Comparison of ENCODE assay signal across 1 cellular context in the genomic region with DNA sequence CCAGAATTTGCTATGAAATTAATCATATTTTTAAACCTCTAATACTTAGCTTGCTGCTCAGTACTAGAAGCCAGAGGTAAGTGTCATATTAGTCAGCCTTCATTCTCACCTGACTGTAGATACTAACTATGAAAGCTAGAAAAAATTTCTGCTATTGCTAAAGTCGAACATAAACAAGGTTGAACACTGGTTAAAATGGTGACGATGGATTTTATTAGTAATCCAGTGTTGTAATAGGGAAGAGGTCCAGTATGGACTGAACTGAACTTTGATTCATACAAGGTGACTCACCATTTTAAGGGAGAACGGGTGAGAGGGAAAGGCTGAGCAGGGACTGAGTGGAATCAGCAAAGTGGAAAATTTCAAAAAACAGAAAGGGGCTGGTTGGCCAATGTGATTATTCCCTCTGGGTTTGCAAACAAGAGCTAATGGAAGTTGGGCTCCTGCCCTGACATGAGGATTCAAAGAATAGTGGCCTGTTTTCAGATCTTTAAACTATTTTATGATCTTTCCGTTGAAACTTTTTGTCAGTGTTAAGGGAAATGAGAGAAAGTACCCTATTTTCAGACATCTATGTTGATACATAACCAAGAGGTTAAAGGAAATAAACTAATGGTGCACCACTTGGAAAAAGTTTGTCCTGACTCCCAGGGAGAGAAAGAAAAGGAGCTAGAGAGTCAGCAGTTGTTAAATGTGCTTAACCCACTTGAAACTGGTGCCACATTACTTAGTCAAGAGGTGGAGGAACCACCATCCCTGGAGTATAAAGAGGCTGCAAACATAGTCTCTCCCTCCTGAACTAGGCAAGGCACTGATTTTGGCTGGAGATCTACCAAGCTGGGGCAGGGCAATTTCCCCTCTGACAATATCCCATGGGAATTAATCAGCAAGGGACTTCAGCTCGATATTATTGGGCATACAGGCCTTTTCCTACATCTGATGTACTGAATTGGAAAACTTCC.
TF ChIP-seq lines count a peak whose summit lies in the region.

No MANE protein-coding gene starts in this region.

TF ChIP-seq in K562, 482 proteins besides CTCF, POLR2A, EP300 and RAD21 (continued from another document):
- TF ChIP-seq, protein P1, sequence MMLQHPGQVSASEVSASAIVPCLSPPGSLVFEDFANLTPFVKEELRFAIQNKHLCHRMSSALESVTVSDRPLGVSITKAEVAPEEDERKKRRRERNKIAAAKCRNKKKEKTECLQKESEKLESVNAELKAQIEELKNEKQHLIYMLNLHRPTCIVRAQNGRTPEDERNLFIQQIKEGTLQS (IDR thresholded peaks at IDR 0.05) = peak; percentile 78
- TF ChIP-seq, protein P1 (CRISPR knock-in tag; conservative IDR thresholded peaks at IDR 0.05) = no peak
- peak; percentile 38; the same call in 1 of the 2 replicates for TF ChIP-seq C11orf30 (IDR thresholded peaks at IDR 0.05; ENCODE audit: low read depth)
- TF ChIP-seq SPI1 (IDR thresholded peaks at IDR 0.05; ENCODE audit: borderline replicate concordance, low read depth, low read length) = no peak
- TF ChIP-seq EP400 (IDR thresholded peaks at IDR 0.05) = no peak
- no peak for TF ChIP-seq ZNF764 (CRISPR knock-in tag; IDR thresholded peaks at IDR 0.05; ENCODE audit: low read depth)
- peak; percentile 66; the same call in 1 of the 2 replicates for TF ChIP-seq JUND (IDR thresholded peaks at IDR 0.05; ENCODE audit: borderline replicate concordance, low read depth, low read length)
- TF ChIP-seq JUND (tag; IDR thresholded peaks at IDR 0.05; ENCODE audit: borderline replicate concordance, low read depth, low read length) = peak; percentile 35; the same call in 1 of the 3 replicates
- 0 out of 2 replicates have a peak, but pooled peaks have one; percentile 8 for TF ChIP-seq ARID1B (IDR thresholded peaks at IDR 0.05)
- TF ChIP-seq FOSL1 (tag; conservative IDR thresholded peaks at IDR 0.05) = peak; percentile 86
- TF ChIP-seq, protein P2, sequence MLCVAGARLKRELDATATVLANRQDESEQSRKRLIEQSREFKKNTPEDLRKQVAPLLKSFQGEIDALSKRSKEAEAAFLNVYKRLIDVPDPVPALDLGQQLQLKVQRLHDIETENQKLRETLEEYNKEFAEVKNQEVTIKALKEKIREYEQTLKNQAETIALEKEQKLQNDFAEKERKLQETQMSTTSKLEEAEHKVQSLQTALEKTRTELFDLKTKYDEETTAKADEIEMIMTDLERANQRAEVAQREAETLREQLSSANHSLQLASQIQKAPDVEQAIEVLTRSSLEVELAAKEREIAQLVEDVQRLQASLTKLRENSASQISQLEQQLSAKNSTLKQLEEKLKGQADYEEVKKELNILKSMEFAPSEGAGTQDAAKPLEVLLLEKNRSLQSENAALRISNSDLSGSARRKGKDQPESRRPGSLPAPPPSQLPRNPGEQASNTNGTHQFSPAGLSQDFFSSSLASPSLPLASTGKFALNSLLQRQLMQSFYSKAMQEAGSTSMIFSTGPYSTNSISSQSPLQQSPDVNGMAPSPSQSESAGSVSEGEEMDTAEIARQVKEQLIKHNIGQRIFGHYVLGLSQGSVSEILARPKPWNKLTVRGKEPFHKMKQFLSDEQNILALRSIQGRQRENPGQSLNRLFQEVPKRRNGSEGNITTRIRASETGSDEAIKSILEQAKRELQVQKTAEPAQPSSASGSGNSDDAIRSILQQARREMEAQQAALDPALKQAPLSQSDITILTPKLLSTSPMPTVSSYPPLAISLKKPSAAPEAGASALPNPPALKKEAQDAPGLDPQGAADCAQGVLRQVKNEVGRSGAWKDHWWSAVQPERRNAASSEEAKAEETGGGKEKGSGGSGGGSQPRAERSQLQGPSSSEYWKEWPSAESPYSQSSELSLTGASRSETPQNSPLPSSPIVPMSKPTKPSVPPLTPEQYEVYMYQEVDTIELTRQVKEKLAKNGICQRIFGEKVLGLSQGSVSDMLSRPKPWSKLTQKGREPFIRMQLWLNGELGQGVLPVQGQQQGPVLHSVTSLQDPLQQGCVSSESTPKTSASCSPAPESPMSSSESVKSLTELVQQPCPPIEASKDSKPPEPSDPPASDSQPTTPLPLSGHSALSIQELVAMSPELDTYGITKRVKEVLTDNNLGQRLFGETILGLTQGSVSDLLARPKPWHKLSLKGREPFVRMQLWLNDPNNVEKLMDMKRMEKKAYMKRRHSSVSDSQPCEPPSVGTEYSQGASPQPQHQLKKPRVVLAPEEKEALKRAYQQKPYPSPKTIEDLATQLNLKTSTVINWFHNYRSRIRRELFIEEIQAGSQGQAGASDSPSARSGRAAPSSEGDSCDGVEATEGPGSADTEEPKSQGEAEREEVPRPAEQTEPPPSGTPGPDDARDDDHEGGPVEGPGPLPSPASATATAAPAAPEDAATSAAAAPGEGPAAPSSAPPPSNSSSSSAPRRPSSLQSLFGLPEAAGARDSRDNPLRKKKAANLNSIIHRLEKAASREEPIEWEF (CRISPR knock-in tag; IDR thresholded peaks at IDR 0.05) = no peak
- TF ChIP-seq MAFG (tag; conservative IDR thresholded peaks at IDR 0.05) = 0 out of 2 replicates have a peak, but pooled peaks have one; percentile 24
- 0 out of 2 replicates have a peak, but pooled peaks have one; percentile 69 for TF ChIP-seq JUN (IDR thresholded peaks at IDR 0.05; ENCODE audit: borderline replicate concordance, low read depth, low read length)
- TF ChIP-seq JUN (CRISPR knock-in tag; IDR thresholded peaks at IDR 0.05; ENCODE audit: borderline replicate concordance) = no peak
- TF ChIP-seq ESRRA (IDR thresholded peaks at IDR 0.05; ENCODE audit: borderline replicate concordance, low read depth) = no peak
- TF ChIP-seq FOXK2 (conservative IDR thresholded peaks at IDR 0.05 in 1 of 2, IDR thresholded peaks at IDR 0.05 in 1 of 2; ENCODE audit: low read depth in 2 of 2) = peak; percentile 15 to 18; a peak in 1 of 4 replicates
